16 cellular contexts compared by ENCODE assay signal in the genomic region with DNA sequence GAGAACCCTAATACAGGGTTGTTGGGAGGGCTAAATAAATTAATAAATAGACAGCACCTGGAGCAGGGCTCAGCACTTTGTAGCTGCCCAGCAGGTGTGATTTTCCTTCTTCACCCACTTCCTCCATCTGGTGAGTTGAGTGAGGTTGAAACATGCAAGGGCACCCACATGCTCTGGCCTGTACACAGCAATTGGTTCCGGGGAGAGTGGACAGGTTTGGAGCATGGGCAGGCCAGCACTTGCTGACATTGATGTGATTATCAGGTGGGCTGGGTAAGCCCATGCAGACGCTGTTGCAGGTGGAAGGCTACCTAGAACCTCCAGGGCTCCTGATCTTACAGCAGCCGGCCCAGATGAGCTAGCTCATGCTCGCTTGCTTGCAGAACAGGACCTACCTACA. TPM values are rescaled to one million over a fixed set of nuclear protein-coding genes. Genes with fewer than 3 reads are reported as not detected.
DNase-seq lines count a peak whose midpoint lies in the region; ATAC-seq, FAIRE-seq and TF ChIP-seq lines count a peak whose summit lies in the region.
"Had no signal": no experiment of that assay in that cellular context is flagged by ENCODE, and none has a peak within 500 bp of the region (broad histone marks: within the 10 kb centered on the region; RNA-seq: fewer than 3 reads in every experiment).

No MANE protein-coding gene starts in this region.

- no peaks in the 10 kb centered on the region for H3F3A ChIP-seq in MM.1S (ENCODE audit: insufficient read depth, low read length)

- FAIRE-seq in frontal cortex (lab: Jason Lieb, UNC), result no peak

- peaks cover 5% of the 10 kb centered on the region for H3K27me3 Mint-ChIP-seq in T-helper 2 cell treated with Interferon-gamma antibody and Interleukin-4, amounts not matched to agents 5 μg/mL and 100 μg/mL, for 36 hours (ENCODE audit: low read depth)
- H3K27me3 Mint-ChIP-seq in nephron progenitor cell (ENCODE audit: low read depth, poor library complexity), result peaks cover 10% of the 10 kb centered on the region

- H2AFZ ChIP-seq in MM.1S (ENCODE audit: low read length) (no peak overlapping the region), mammary epithelial cell (ENCODE audit: low read depth, low read length) (peak overlapping the region; percentile 92)

- H3K27me3 ChIP-seq in MM.1S (replicated peaks; ENCODE audit: insufficient read depth, low read length) (no peaks in the 10 kb centered on the region), mammary epithelial cell (ENCODE audit: insufficient read depth, low read length) (no peaks in the 10 kb centered on the region), heart right ventricle (no peaks in the 10 kb centered on the region)
- H3K27me3 ChIP-seq: gastrocnemius medialis, SJSA1, uterus had no signal

- no peak for ATAC-seq in heart right ventricle

- peaks cover 14% of the 10 kb centered on the region for H3K4me1 ChIP-seq in MM.1S (ENCODE audit: low read length)
- peaks cover 18% of the 10 kb centered on the region for H3K4me1 ChIP-seq in mammary epithelial cell (ENCODE audit: insufficient read depth, low read length)
- H3K4me1 ChIP-seq in heart right ventricle, result peaks cover 0 to 37% (median 19%) of the 10 kb centered on the region in 9 donors
- H3K4me1 ChIP-seq: uterus had no signal

- 69% methylated on average over 4 of the region's 4 CpGs for WGBS in mammary epithelial cell (ENCODE audit: low coverage, missing lambda C conversion rate)
- WGBS in heart right ventricle, 2 donors, result 94 to 95% methylated on average over 4 of the region's 4 CpGs

- H3K9me3 Mint-ChIP-seq in T-helper 2 cell treated with Interferon-gamma antibody and Interleukin-4, amounts not matched to agents 5 μg/mL and 100 μg/mL, for 36 hours, result no peaks in the 10 kb centered on the region
- H3K9me3 Mint-ChIP-seq in nephron progenitor cell, result peaks cover under 1% of the 10 kb centered on the region

- BruUV-seq in mammary epithelial cell (replicated peaks; lab: Mats Ljungman, UMichigan), result no TSS peak

- DNase-seq in T-helper 2 cell treated with Interferon-gamma antibody and Interleukin-4, amounts not matched to agents 5 μg/mL and 100 μg/mL, for 36 hours (ENCODE audit: low spot score), result no peak
- DNase-seq in T-helper 2 cell (no peak), MM.1S (peak; percentile 8), mammary epithelial cell (peak; percentile 35), nephron progenitor cell (no peak), epidermal melanocyte (ENCODE audit: insufficient read length, low spot score) (no peak), heart right ventricle (no peak), frontal cortex (ENCODE audit: low spot score in 2 of 2) (no peak)
- DNase-seq: activated CD4-positive, CD25-positive, alpha-beta regulatory T cell treated with anti-CD3 and anti-CD28 coated beads, Interleukin-2, amount 50 U/mL, for 72 hours; dermis blood vessel endothelial cell; gastrocnemius medialis; left colon; NCI-H748 treated with DMSO at 0.1 percent for 48 hours; occipital lobe; uterus had no signal

- dilution Hi-C loops in mammary epithelial cell (cut with HindIII; ENCODE audit: low sequenced_read_pairs), result no loop called here

- CTCF ChIA-PET in mammary epithelial cell (lab: Charles Lee; ENCODE audit: low non-redundant PET), result no interaction called here

- no peak overlapping the region for H3K4me3 ChIP-seq in MM.1S (ENCODE audit: low read length)
- no peak overlapping the region for H3K4me3 ChIP-seq in mammary epithelial cell (replicated peaks in 1 of 3; ENCODE audit: insufficient read depth in 1 of 3, low read depth in 2 of 3, low read length in 3 of 3)
- H3K4me3 ChIP-seq in heart right ventricle, result no peak overlapping the region
- H3K4me3 ChIP-seq: SJSA1, uterus had no signal

- H3K27ac Mint-ChIP-seq in T-helper 2 cell treated with Interferon-gamma antibody and Interleukin-4, amounts not matched to agents 5 μg/mL and 100 μg/mL, for 36 hours, result no peak overlapping the region
- no peak overlapping the region for H3K27ac Mint-ChIP-seq in nephron progenitor cell

- intact Hi-C loops in mammary epithelial cell (cut with micrococcal nuclease), result loop anchor here (2.0 kb wide), 1 partner anchor 147 kb away; no protein-coding TSS in a partner anchor
- intact Hi-C loops in heart right ventricle (cut with DNase I), result loop anchor here in 8 of 10 donors (5.0 to 10.0 kb wide), 8 partner anchors 65 to 148 kb away; a partner anchor contains a TSS

- H3K9me3 ChIP-seq in MM.1S (replicated peaks; ENCODE audit: insufficient read depth, low read length) (no peaks in the 10 kb centered on the region), mammary epithelial cell (replicated peaks; ENCODE audit: insufficient read depth, low read length) (no peaks in the 10 kb centered on the region), heart right ventricle (no peaks in the 10 kb centered on the region)
- H3K9me3 ChIP-seq: gastrocnemius medialis, SJSA1, uterus had no signal

- H3K9ac ChIP-seq in MM.1S (ENCODE audit: low read length) (no peak overlapping the region), mammary epithelial cell (ENCODE audit: insufficient read depth, low read length) (no peak overlapping the region)

- H3K9me2 ChIP-seq in MM.1S (replicated peaks; ENCODE audit: insufficient read depth, low read length), result no peaks in the 10 kb centered on the region

- no peaks in the 10 kb centered on the region for H3K36me3 Mint-ChIP-seq in T-helper 2 cell treated with Interferon-gamma antibody and Interleukin-4, amounts not matched to agents 5 μg/mL and 100 μg/mL, for 36 hours (ENCODE audit: low read depth)
- no peaks in the 10 kb centered on the region for H3K36me3 Mint-ChIP-seq in nephron progenitor cell (ENCODE audit: low read depth)

- H4K20me1 ChIP-seq in MM.1S (ENCODE audit: insufficient read depth, low read length) (no peaks in the 10 kb centered on the region), mammary epithelial cell (ENCODE audit: insufficient read depth, low read length) (no peaks in the 10 kb centered on the region)

- in situ Hi-C loops in mammary epithelial cell (cut with MboI; ENCODE audit: low sequenced_read_pairs in 2 of 2), result loop anchor here in 1 of 2 donors (10.0 kb wide), 1 partner anchor 145 kb away; a partner anchor contains a TSS

- H3K4me1 Mint-ChIP-seq in T-helper 2 cell treated with Interferon-gamma antibody and Interleukin-4, amounts not matched to agents 5 μg/mL and 100 μg/mL, for 36 hours (ENCODE audit: low read depth), result peaks cover 14% of the 10 kb centered on the region
- H3K4me1 Mint-ChIP-seq in nephron progenitor cell, result peaks cover 31% of the 10 kb centered on the region

- H3K4me3 Mint-ChIP-seq in T-helper 2 cell treated with Interferon-gamma antibody and Interleukin-4, amounts not matched to agents 5 μg/mL and 100 μg/mL, for 36 hours, result peak overlapping the region; percentile 83
- peak overlapping the region; percentile 86 for H3K4me3 Mint-ChIP-seq in nephron progenitor cell

- H3K36me3 ChIP-seq in MM.1S (replicated peaks; ENCODE audit: insufficient read depth, low read length) (no peaks in the 10 kb centered on the region), mammary epithelial cell (ENCODE audit: insufficient read depth, low read length) (no peaks in the 10 kb centered on the region), heart right ventricle (no peaks in the 10 kb centered on the region)
- H3K36me3 ChIP-seq: gastrocnemius medialis, uterus had no signal

- H3K27ac ChIP-seq in MM.1S (ENCODE audit: low read length), result no peak overlapping the region
- H3K27ac ChIP-seq in mammary epithelial cell (ENCODE audit: insufficient read depth, low read depth, low read length), result no peak overlapping the region
- no peak overlapping the region for H3K27ac ChIP-seq in heart right ventricle
- H3K27ac ChIP-seq: SJSA1 had no signal

- TF ChIP-seq CTCF in MM.1S (IDR thresholded peaks at IDR 0.05; ENCODE audit: low read length) (no peak), mammary epithelial cell (conservative IDR thresholded peaks at IDR 0.05 in 1 of 2, IDR thresholded peaks at IDR 0.05 in 1 of 2; ENCODE audit: extremely low read depth in 1 of 2, insufficient read depth in 1 of 2, low read depth in 1 of 2, low read length in 2 of 2) (no peak), nephron progenitor cell (IDR thresholded peaks at IDR 0.05) (no peak), heart right ventricle (IDR thresholded peaks at IDR 0.05) (no peak)

- H3K79me2 ChIP-seq in MM.1S (ENCODE audit: low read length), result no peaks in the 10 kb centered on the region
- peaks cover 32% of the 10 kb centered on the region for H3K79me2 ChIP-seq in mammary epithelial cell (ENCODE audit: insufficient read depth, low read length)

- no peak overlapping the region for H3K4me2 ChIP-seq in MM.1S (ENCODE audit: low read depth, low read length)
- no peak overlapping the region for H3K4me2 ChIP-seq in mammary epithelial cell (ENCODE audit: insufficient read depth, low read depth, low read length)

RNA-seq across cellular contexts. Expression of a gene that starts 1.3 kb away (rescaled TPM):
- 10 to 100 TPM; 22.8 to 33.8 TPM for total RNA-seq in mammary epithelial cell
- 9.2 TPM for polyA plus RNA-seq in mammary epithelial cell
- 62.2 TPM for polyA minus RNA-seq in mammary epithelial cell
- 10 to 100 TPM; 20.9 to 41.8 (median 33.0) TPM for total RNA-seq in heart right ventricle
- 10 to 100 TPM in 1 of 2 donors, 1 to 10 TPM in 1; 4.1 to 10.5 TPM for polyA plus RNA-seq in heart right ventricle
- 37.5 TPM for total RNA-seq in frontal cortex

Comparison
In these comparisons a context has a peak if more than half of its experiments do, and no peak if none do; other contexts are left out.
1. DNase-seq: peak in MM.1S (single experiment) and mammary epithelial cell (single experiment); none in T-helper 2 cell treated with Interferon-gamma antibody and Interleukin-4, amounts not matched to agents 5 μg/mL and 100 μg/mL, for 36 hours (single experiment), T-helper 2 cell (0 of 5), nephron progenitor cell (single experiment), epidermal melanocyte (single experiment), heart right ventricle (0 of 2) and frontal cortex (0 of 2).